Comparison of ENCODE assay signal across 9 cellular contexts in the genomic region with DNA sequence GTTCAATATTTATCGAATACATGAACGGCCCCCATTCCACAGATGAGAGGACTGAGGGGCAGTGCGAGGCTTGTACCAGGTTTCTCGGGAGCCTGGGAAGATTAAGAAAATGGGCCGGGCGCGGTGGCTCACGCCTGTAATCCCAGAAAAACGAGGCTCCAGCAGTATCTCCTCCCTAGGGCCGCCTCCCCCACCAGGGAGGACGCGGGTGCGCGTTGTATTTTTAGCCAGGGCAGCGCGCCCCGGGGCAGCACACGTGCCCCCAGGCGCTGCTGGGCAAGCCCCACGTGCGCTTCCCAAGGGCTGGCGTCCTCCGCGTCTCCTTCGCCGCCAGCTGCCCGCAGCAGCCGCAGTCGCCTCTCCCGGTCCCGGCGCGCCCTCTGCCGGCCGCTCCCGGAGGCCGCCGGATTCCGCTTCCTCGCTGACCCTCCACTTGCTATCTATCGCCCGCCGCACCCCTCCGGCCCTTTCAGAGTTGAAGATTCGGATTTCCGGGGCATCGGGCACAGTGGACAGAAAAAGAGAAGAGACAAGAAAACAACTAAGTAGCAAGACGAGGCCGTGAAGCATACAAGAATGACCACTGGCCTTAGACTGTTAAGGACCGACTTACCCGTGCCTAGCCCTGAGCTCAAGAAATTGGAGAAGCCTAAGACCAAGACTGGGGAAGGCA. TPM values are rescaled to one million over a fixed set of nuclear protein-coding genes. Genes with fewer than 3 reads are reported as not detected.
DNase-seq lines count a peak whose midpoint lies in the region; ATAC-seq, FAIRE-seq and TF ChIP-seq lines count a peak whose summit lies in the region.
"Had no signal": no experiment of that assay in that cellular context is flagged by ENCODE, and none has a peak within 500 bp of the region (broad histone marks: within the 10 kb centered on the region; RNA-seq: fewer than 3 reads in every experiment).

No MANE protein-coding gene starts in this region.

- H3K9ac ChIP-seq in GM12878 (ENCODE audit: control insufficient read depth, insufficient read depth, low read length) = no peak overlapping the region

- no peak overlapping the region for H3K27ac ChIP-seq in GM12878 (ENCODE audit: control insufficient read depth, insufficient read depth)
- no peak overlapping the region for H3K27ac ChIP-seq in iPS DF 6.9 (ENCODE audit: low read length)
- peak overlapping the region; percentile 76 to 83 (median 79) for H3K27ac ChIP-seq in sigmoid colon

- DNase-seq in NCI-H187 (lab: John Stamatoyannopoulos, UW) (peak; percentile 16 to 29), NCI-H187 treated with DMSO at 0.1 percent for 48 hours (lab: John Stamatoyannopoulos, UW) (no peak), NCI-H1092 (lab: John Stamatoyannopoulos, UW) (peak; percentile 38), T-helper 22 cell (ENCODE audit: low read depth) (peak; percentile 30), GM12878 (ENCODE audit: low read depth, low spot score) (no peak), iPS DF 6.9 (ENCODE audit: low read depth, low spot score) (peak; percentile 82), sigmoid colon (peak; percentile 94)

- POLR2A ChIA-PET in GM12878 (lab: Charles Lee) = interaction anchor here (0.9 to 1.7 kb wide), 5 partner anchors 14 to 76 kb away, joined by 3 to 4 read pairs (median 3); a partner anchor contains a TSS

- TF ChIP-seq EP300 in GM12878 (IDR thresholded peaks at IDR 0.05; ENCODE audit: borderline replicate concordance in 1 of 2, control insufficient read depth in 1 of 2, low read depth in 2 of 2, low read length in 2 of 2) (no peak), sigmoid colon (IDR thresholded peaks at IDR 0.05) (peak in 2 of 4 donors; percentile 78 to 92)

- RAD21 ChIA-PET in GM12878 (lab: Charles Lee; ENCODE audit: unreplicated experiment) = interaction anchor here (0.7 to 2.1 kb wide), 14 partner anchors 9 to 252 kb away, joined by 3 to 44 read pairs (median 6); a partner anchor contains a TSS

- SMC1A ChIA-PET in GM12878 (lab: Charles Lee; ENCODE audit: uncharacterized antibody, unreplicated experiment) = interaction anchor here (0.7 to 2.4 kb wide), 12 partner anchors 9 to 251 kb away, joined by 3 to 19 read pairs (median 6); a partner anchor contains a TSS

- in situ Hi-C loops in GM12878 (cut with MboI) = loop anchor here (5.0 kb wide), 1 partner anchor 254 kb away; a partner anchor contains a TSS

- no peak for TF ChIP-seq POLR2A in GM12878 (IDR thresholded peaks at IDR 0.05; ENCODE audit: low read depth, low read length)
- no peak for TF ChIP-seq POLR2A in sigmoid colon (IDR thresholded peaks at IDR 0.05)

- peaks cover 3 to 5% of the 10 kb centered on the region in 2 experiments for H3K27me3 ChIP-seq in GM12878 (replicated peaks in 1 of 2; ENCODE audit: control insufficient read depth in 2 of 2, insufficient read depth in 2 of 2, low read length in 1 of 2)
- peaks cover 2% of the 10 kb centered on the region; the same call in 1 of the 2 replicates for H3K27me3 ChIP-seq in iPS DF 6.9 (ENCODE audit: control insufficient read depth, insufficient read depth, low read length)
- H3K27me3 ChIP-seq in sigmoid colon = peaks cover 11 to 37% (median 18%) of the 10 kb centered on the region in 3 donors

- intact Hi-C loops in GM12878 (cut with micrococcal nuclease; ENCODE audit: unreplicated experiment) = loop anchor here (1.0 to 5.0 kb wide), 3 partner anchors 16 to 252 kb away; a partner anchor contains a TSS
- intact Hi-C loops in sigmoid colon (cut with DNase I) = loop anchor here (1.0 to 2.0 kb wide), 2 partner anchors 16 to 46 kb away; a partner anchor contains a TSS

- peaks cover 3% of the 10 kb centered on the region for H3K4me1 ChIP-seq in GM12878 (ENCODE audit: control insufficient read depth, insufficient read depth, low read length)
- H3K4me1 ChIP-seq in iPS DF 6.9 (ENCODE audit: control insufficient read depth, insufficient read depth, low read length) = peaks cover 2% of the 10 kb centered on the region; the same call in 1 of the 2 replicates
- peaks cover 0 to 55% (median 54%) of the 10 kb centered on the region in 4 donors for H3K4me1 ChIP-seq in sigmoid colon

- peak overlapping the region; percentile 71 for H3K4me2 ChIP-seq in GM12878 (ENCODE audit: control insufficient read depth, insufficient read depth)

- FAIRE-seq in GM12878 (lab: Jason Lieb, UNC) = no peak

- no peaks in the 10 kb centered on the region for H3K36me3 ChIP-seq in GM12878 (ENCODE audit: control insufficient read depth in 2 of 2, insufficient read depth in 2 of 2, low read length in 1 of 2)
- H3K36me3 ChIP-seq in iPS DF 6.9 (ENCODE audit: control insufficient read depth, insufficient read depth, low read length) = no peaks in the 10 kb centered on the region
- no peaks in the 10 kb centered on the region for H3K36me3 ChIP-seq in sigmoid colon

- ATAC-seq in GM12878 (peak; percentile 89), GM21528 (IDR thresholded peaks at IDR 0.05; ENCODE audit: low FRiP score, unreplicated experiment) (no peak)

- peak overlapping the region; percentile 64 for H2AFZ ChIP-seq in GM12878 (ENCODE audit: control insufficient read depth, low read depth, low read length)

- CTCF ChIA-PET in GM12878 (lab: Yijun Ruan, JAX) = interaction anchor here (0.6 to 5.7 kb wide), 31 partner anchors 9 to 318 kb away, joined by 3 to 102 read pairs (median 4); a partner anchor contains a TSS

- H3K4me3 ChIP-seq in GM12878 = peak overlapping the region; percentile 11; the same call in 1 of the 2 replicates
- no peak overlapping the region for H3K4me3 ChIP-seq in iPS DF 6.9 (ENCODE audit: low read length)
- H3K4me3 ChIP-seq in sigmoid colon = peak overlapping the region in 2 of 4 donors; percentile 14 to 25
- H3K4me3 ChIP-seq: skin epidermis had no signal

- 6% methylated on average over 51 of the region's 51 CpGs for WGBS in GM12878 (ENCODE audit: insufficient coverage, insufficient replicate concordance, low lambda C conversion rate, missing lambda C conversion rate)
- no CpG with 5 or more reads among the region's 51 CpGs for WGBS in iPS DF 6.9 (ENCODE audit: insufficient coverage, insufficient read length)
- 5 to 6% methylated on average over 51 of the region's 51 CpGs for WGBS in sigmoid colon, 2 donors

- no peaks in the 10 kb centered on the region for H4K20me1 ChIP-seq in GM12878 (ENCODE audit: control insufficient read depth, insufficient read depth)

- no TSS peak for BruUV-seq in GM12878 (replicated peaks; lab: Mats Ljungman, UMichigan)

- no peaks in the 10 kb centered on the region for H3K79me2 ChIP-seq in GM12878 (ENCODE audit: control insufficient read depth, insufficient read depth, low read length)

- TF ChIP-seq RAD21 in GM12878 (IDR thresholded peaks at IDR 0.05; ENCODE audit: insufficient read depth, low read depth, low read length) = peak; percentile 74

- TF ChIP-seq CTCF in GM12878 (IDR thresholded peaks at IDR 0.05 in 2 of 3, conservative IDR thresholded peaks at IDR 0.05 in 1 of 3; ENCODE audit: control insufficient read depth in 2 of 3, extremely low read depth in 1 of 3, insufficient read depth in 1 of 3, low read depth in 3 of 3, low read length in 3 of 3) (peak; percentile 84 to 93 (median 86); a peak in 5 of 6 replicates), sigmoid colon (IDR thresholded peaks at IDR 0.05) (peak; percentile 93 to 96 (median 94))

- H3K9me3 ChIP-seq in GM12878 (replicated peaks; ENCODE audit: control insufficient read depth, insufficient read depth, low read length) (no peaks in the 10 kb centered on the region), iPS DF 6.9 (ENCODE audit: control insufficient read depth, insufficient read depth, low read length) (no peaks in the 10 kb centered on the region), sigmoid colon (no peaks in the 10 kb centered on the region)

RNA-seq across cellular contexts. Expression of a gene that starts 1.9 kb away (rescaled TPM):
- total RNA-seq in GM12878 (2013; cell fraction: nucleolus; rRNA removed) = not detected in 2 replicates
- total RNA-seq in GM12878 (2014; rRNA removed) = not detected in 2 replicates
- not detected in 2 replicates for total RNA-seq in GM12878 (2014; rRNA removed; fragmentation: Illumina TruSeq; extraction: Trizol)
- not detected in 2 replicates for total RNA-seq in GM12878 (2021)
- polyA plus RNA-seq in GM12878 (2011; ENCODE audit: low read depth) = not detected
- polyA plus RNA-seq in GM12878 (2011; rRNA removed) = not detected in 2 replicates
- polyA plus RNA-seq in GM12878 (2011; cell fraction: cytosol; rRNA removed) = not detected in 2 replicates
- polyA plus RNA-seq in GM12878 (2011; cell fraction: nucleus; rRNA removed) = not detected in 2 replicates
- 0.08 TPM in 1 of 2 replicates, not detected in the other for polyA plus RNA-seq in GM12878 (2012)
- polyA plus RNA-seq in GM12878 (2014; fragmentation: Illumina TruSeq; extraction: Trizol) = not detected in 2 replicates
- polyA plus RNA-seq in GM12878 (2014; fragmentation: Nextera tagmentation; extraction: Ambion mirVana) = not detected
- not detected in 2 replicates for polyA plus RNA-seq in GM12878 (2014; rRNA removed)
- polyA plus RNA-seq in GM12878 (2016; fragmentation: Nextera tagmentation; extraction: Ambion mirVana) = not detected
- polyA minus RNA-seq in GM12878 (2011; rRNA and poly(A)+ RNA removed) = not detected in 2 replicates
- polyA minus RNA-seq in GM12878 (2011; cell fraction: cytosol; rRNA and poly(A)+ RNA removed) = not detected in 2 replicates
- polyA minus RNA-seq in GM12878 (2011; cell fraction: nucleus; rRNA and poly(A)+ RNA removed) = not detected in 2 replicates
- total RNA-seq in sigmoid colon = 1 to 10 TPM in 3 of 4 donors, under 1 TPM in 1; 0.28 to 2.5 (median 1.5) TPM
- 10 to 100 TPM in 2 of 3 donors, 1 to 10 TPM in 1; 4.8 to 37.6 (median 20.1) TPM for polyA plus RNA-seq in sigmoid colon

RNA-seq across cellular contexts. Expression of a gene that starts 11.1 kb away (rescaled TPM):
- 66.1 and 66.2 TPM in 2 replicates for total RNA-seq in GM12878 (2013; cell fraction: nucleolus; rRNA removed)
- total RNA-seq in GM12878 (2014; rRNA removed) (764 and 846 TPM in 2 replicates), GM12878 (2014; rRNA removed; fragmentation: Illumina TruSeq; extraction: Trizol) (565 and 610 TPM in 2 replicates), GM12878 (2021) (1,049 and 1,070 TPM in 2 replicates), sigmoid colon (100 to 1,000 TPM; 104 to 156 (median 125) TPM)
- polyA plus RNA-seq in GM12878 (2011; ENCODE audit: low read depth) = 441 TPM
- polyA plus RNA-seq in GM12878 (2011; rRNA removed) (726 and 811 TPM in 2 replicates), GM12878 (2014; fragmentation: Illumina TruSeq; extraction: Trizol) (601 and 1,090 TPM in 2 replicates), GM12878 (2014; fragmentation: Nextera tagmentation; extraction: Ambion mirVana) (10 to 100 TPM; 26.5 to 85.5 TPM), GM12878 (2014; rRNA removed) (1,043 and 1,146 TPM in 2 replicates), GM12878 (2016; fragmentation: Nextera tagmentation; extraction: Ambion mirVana) (1,000 to 10,000 TPM; 1,758 to 1,792 TPM), sigmoid colon (100 to 1,000 TPM; 315 to 603 (median 403) TPM)
- 741 and 975 TPM in 2 replicates for polyA plus RNA-seq in GM12878 (2011; cell fraction: cytosol; rRNA removed)
- polyA plus RNA-seq in GM12878 (2011; cell fraction: nucleus; rRNA removed) = 506 and 552 TPM in 2 replicates
- 514 and 661 TPM in 2 replicates for polyA plus RNA-seq in GM12878 (2012)
- polyA minus RNA-seq in GM12878 (2011; rRNA and poly(A)+ RNA removed) = 893 and 1,007 TPM in 2 replicates
- 364 and 457 TPM in 2 replicates for polyA minus RNA-seq in GM12878 (2011; cell fraction: cytosol; rRNA and poly(A)+ RNA removed)
- polyA minus RNA-seq in GM12878 (2011; cell fraction: nucleus; rRNA and poly(A)+ RNA removed) = 139 and 221 TPM in 2 replicates

RNA-seq across cellular contexts. Expression of a gene that starts 14.8 kb away (rescaled TPM):
- 0.17 and 0.23 TPM in 2 replicates for total RNA-seq in GM12878 (2013; cell fraction: nucleolus; rRNA removed)
- 0.05 and 0.06 TPM in 2 replicates for total RNA-seq in GM12878 (2014; rRNA removed)
- total RNA-seq in GM12878 (2014; rRNA removed; fragmentation: Illumina TruSeq; extraction: Trizol) = 0.04 and 0.05 TPM in 2 replicates
- 0.19 and 0.23 TPM in 2 replicates for total RNA-seq in GM12878 (2021)
- not detected for polyA plus RNA-seq in GM12878 (2011; ENCODE audit: low read depth)
- 0.03 and 0.04 TPM in 2 replicates for polyA plus RNA-seq in GM12878 (2011; rRNA removed)
- 0.06 and 0.17 TPM in 2 replicates for polyA plus RNA-seq in GM12878 (2011; cell fraction: cytosol; rRNA removed)
- polyA plus RNA-seq in GM12878 (2011; cell fraction: nucleus; rRNA removed) = 0.28 and 0.37 TPM in 2 replicates
- polyA plus RNA-seq in GM12878 (2012) = not detected in 2 replicates
- polyA plus RNA-seq in GM12878 (2014; fragmentation: Illumina TruSeq; extraction: Trizol) = 0.04 and 0.11 TPM in 2 replicates
- polyA plus RNA-seq in GM12878 (2014; fragmentation: Nextera tagmentation; extraction: Ambion mirVana) = not detected
- 0.03 and 0.06 TPM in 2 replicates for polyA plus RNA-seq in GM12878 (2014; rRNA removed)
- not detected for polyA plus RNA-seq in GM12878 (2016; fragmentation: Nextera tagmentation; extraction: Ambion mirVana)
- not detected in 2 replicates for polyA minus RNA-seq in GM12878 (2011; rRNA and poly(A)+ RNA removed)
- polyA minus RNA-seq in GM12878 (2011; cell fraction: cytosol; rRNA and poly(A)+ RNA removed) = not detected in 2 replicates
- polyA minus RNA-seq in GM12878 (2011; cell fraction: nucleus; rRNA and poly(A)+ RNA removed) = 0.10 and 0.24 TPM in 2 replicates
- 100 to 1,000 TPM in 2 of 4 donors, 10 to 100 TPM in 2; 72.9 to 127 (median 94.7) TPM for total RNA-seq in sigmoid colon
- polyA plus RNA-seq in sigmoid colon = 1 to 10 TPM in 2 of 3 donors, under 1 TPM in 1; 0.60 to 7.9 (median 2.8) TPM

RNA-seq across cellular contexts. Expression of a gene that starts 18.8 kb away (rescaled TPM):
- total RNA-seq in GM12878 (2013; cell fraction: nucleolus; rRNA removed) = 25.1 and 29.8 TPM in 2 replicates
- total RNA-seq in GM12878 (2014; rRNA removed) = 42.4 and 58.2 TPM in 2 replicates
- 32.2 and 35.8 TPM in 2 replicates for total RNA-seq in GM12878 (2014; rRNA removed; fragmentation: Illumina TruSeq; extraction: Trizol)
- 44.2 and 50.7 TPM in 2 replicates for total RNA-seq in GM12878 (2021)
- 36.6 TPM for polyA plus RNA-seq in GM12878 (2011; ENCODE audit: low read depth)
- polyA plus RNA-seq in GM12878 (2011; rRNA removed) = 10.1 and 10.2 TPM in 2 replicates
- polyA plus RNA-seq in GM12878 (2011; cell fraction: cytosol; rRNA removed) = 24.7 and 25.9 TPM in 2 replicates
- polyA plus RNA-seq in GM12878 (2011; cell fraction: nucleus; rRNA removed) = 132 and 133 TPM in 2 replicates
- polyA plus RNA-seq in GM12878 (2012) = 35.8 and 45.2 TPM in 2 replicates
- polyA plus RNA-seq in GM12878 (2014; fragmentation: Illumina TruSeq; extraction: Trizol) = 35.4 and 46.7 TPM in 2 replicates
- 10 to 100 TPM; 18.4 to 26.0 TPM for polyA plus RNA-seq in GM12878 (2014; fragmentation: Nextera tagmentation; extraction: Ambion mirVana)
- polyA plus RNA-seq in GM12878 (2014; rRNA removed) = 38.3 and 44.5 TPM in 2 replicates
- 10 to 100 TPM; 91.6 to 96.4 TPM for polyA plus RNA-seq in GM12878 (2016; fragmentation: Nextera tagmentation; extraction: Ambion mirVana)
- polyA minus RNA-seq in GM12878 (2011; rRNA and poly(A)+ RNA removed) = 11.0 and 26.7 TPM in 2 replicates
- polyA minus RNA-seq in GM12878 (2011; cell fraction: cytosol; rRNA and poly(A)+ RNA removed) = 7.5 and 11.1 TPM in 2 replicates
- polyA minus RNA-seq in GM12878 (2011; cell fraction: nucleus; rRNA and poly(A)+ RNA removed) = 24.3 and 29.8 TPM in 2 replicates
- 100 to 1,000 TPM in 1 of 4 donors, 10 to 100 TPM in 3; 82.3 to 114 (median 85.4) TPM for total RNA-seq in sigmoid colon
- 100 to 1,000 TPM in 1 of 3 donors, 10 to 100 TPM in 2; 67.9 to 113 (median 77.2) TPM for polyA plus RNA-seq in sigmoid colon

RNA-seq across cellular contexts. Expression of a gene that starts 32.8 kb away (rescaled TPM):
- total RNA-seq in GM12878 (2013; cell fraction: nucleolus; rRNA removed) = 37.7 and 42.5 TPM in 2 replicates
- total RNA-seq in GM12878 (2014; rRNA removed) (12.5 and 16.0 TPM in 2 replicates), GM12878 (2014; rRNA removed; fragmentation: Illumina TruSeq; extraction: Trizol) (8.2 and 8.7 TPM in 2 replicates), GM12878 (2021) (32.7 and 41.9 TPM in 2 replicates), sigmoid colon (10 to 100 TPM; 14.3 to 29.6 (median 17.6) TPM)
- 8.0 TPM for polyA plus RNA-seq in GM12878 (2011; ENCODE audit: low read depth)
- polyA plus RNA-seq in GM12878 (2011; rRNA removed) (6.1 and 11.3 TPM in 2 replicates), GM12878 (2014; fragmentation: Illumina TruSeq; extraction: Trizol) (9.1 and 14.2 TPM in 2 replicates), GM12878 (2014; fragmentation: Nextera tagmentation; extraction: Ambion mirVana) (under 1 TPM; 0.03 to 0.26 TPM), GM12878 (2014; rRNA removed) (25.2 and 33.0 TPM in 2 replicates), GM12878 (2016; fragmentation: Nextera tagmentation; extraction: Ambion mirVana) (1 to 10 TPM; 2.9 to 3.6 TPM), sigmoid colon (10 to 100 TPM in 1 of 3 donors, 1 to 10 TPM in 2; 6.0 to 31.6 (median 6.0) TPM)
- polyA plus RNA-seq in GM12878 (2011; cell fraction: cytosol; rRNA removed) = 13.5 and 14.1 TPM in 2 replicates
- 156 and 203 TPM in 2 replicates for polyA plus RNA-seq in GM12878 (2011; cell fraction: nucleus; rRNA removed)
- polyA plus RNA-seq in GM12878 (2012) = 18.3 and 19.2 TPM in 2 replicates
- polyA minus RNA-seq in GM12878 (2011; rRNA and poly(A)+ RNA removed) = 14.3 and 14.5 TPM in 2 replicates
- 5.2 and 10.1 TPM in 2 replicates for polyA minus RNA-seq in GM12878 (2011; cell fraction: cytosol; rRNA and poly(A)+ RNA removed)
- 39.9 and 57.1 TPM in 2 replicates for polyA minus RNA-seq in GM12878 (2011; cell fraction: nucleus; rRNA and poly(A)+ RNA removed)

Comparison
In these comparisons a context has a peak if more than half of its experiments do, and no peak if none do; other contexts are left out.
1. DNase-seq: peak in NCI-H187 (2 of 2), NCI-H1092 (single experiment), T-helper 22 cell (single experiment), iPS DF 6.9 (single experiment) and sigmoid colon (single experiment); none in NCI-H187 treated with DMSO at 0.1 percent for 48 hours (single experiment) and GM12878 (single experiment).
2. H3K27ac ChIP-seq: peak in sigmoid colon (4 of 4); none in GM12878 (single experiment) and iPS DF 6.9 (single experiment).
3. RNA of a gene that starts 14.8 kb away (total RNA-seq): 72.9 to 127 TPM in sigmoid colon; 0.04 to 0.23 TPM in GM12878; every median in the first group is over 10 times any median in the second.